ENCODE assay signal across 24 cellular contexts in genomic region chr6:89346433-89346832, GRCh38. TPM values are rescaled to one million over a fixed set of nuclear protein-coding genes. Genes with fewer than 3 reads are reported as not detected.
DNase-seq lines count a peak whose midpoint lies in the region; ATAC-seq and TF ChIP-seq lines count a peak whose summit lies in the region.
"Had no signal": no experiment of that assay in that cellular context is flagged by ENCODE, and none has a peak within 500 bp of the region (broad histone marks: within the 10 kb centered on the region; RNA-seq: fewer than 3 reads in every experiment).

No MANE protein-coding gene starts in this region.

- ATAC-seq in GM23338 (peak; percentile 64), WTC11 (peak; percentile 31), memory B cell (ENCODE audit: low read depth) (no peak)
- ATAC-seq: left cardiac atrium had no signal

- CTCF ChIA-PET in CD4-positive, alpha-beta memory T cell (lab: Charles Lee; ENCODE audit: partially characterized antibody): interaction anchor here (1.2 to 8.9 kb wide), 4 partner anchors 10 to 26 kb away, joined by 3 to 79 read pairs (median 6); no protein-coding TSS in a partner anchor
- CTCF ChIA-PET in WTC11 (lab: Charles Lee): interaction anchor here (0.9 to 5.8 kb wide), 3 partner anchors 13 to 35 kb away, joined by 3 to 36 read pairs (median 8); no protein-coding TSS in a partner anchor
- CTCF ChIA-PET in A673 (lab: Charles Lee): no interaction called here

- no peaks in the 10 kb centered on the region for H3K27me3 ChIP-seq in CD4-positive, alpha-beta memory T cell (ENCODE audit: insufficient read depth, low read length)
- peaks cover 5% of the 10 kb centered on the region for H3K27me3 ChIP-seq in GM23338 (ENCODE audit: insufficient read depth)
- H3K27me3 ChIP-seq in A673 (replicated peaks; ENCODE audit: insufficient read depth, low read depth, low read length, poor library complexity): no peaks in the 10 kb centered on the region
- no peaks in the 10 kb centered on the region for H3K27me3 ChIP-seq in adrenal gland

- H3K9me3 ChIP-seq in CD4-positive, alpha-beta memory T cell (ENCODE audit: control insufficient read depth in 1 of 2, low read length in 2 of 2): no peaks in the 10 kb centered on the region
- H3K9me3 ChIP-seq in A673 (ENCODE audit: low read depth, low read length, poor library complexity, severe bottlenecking): no peaks in the 10 kb centered on the region
- no peaks in the 10 kb centered on the region for H3K9me3 ChIP-seq in adrenal gland (replicated peaks in 1 of 3)

- H2AFZ ChIP-seq in GM23338: no peak overlapping the region

- no peaks in the 10 kb centered on the region for H3K27me3 Mint-ChIP-seq in CD4-positive, alpha-beta memory T cell
- H3K27me3 Mint-ChIP-seq in GM23338 (ENCODE audit: insufficient read depth, low read depth, poor library complexity) (peaks cover 4% of the 10 kb centered on the region), WTC11 (ENCODE audit: low read depth) (peaks cover 3% of the 10 kb centered on the region), memory B cell (no peaks in the 10 kb centered on the region)
- H3K27me3 Mint-ChIP-seq: brain had no signal

- H4K20me1 ChIP-seq in GM23338 (replicated peaks; ENCODE audit: insufficient read depth): no peaks in the 10 kb centered on the region

- H3K36me3 ChIP-seq in CD4-positive, alpha-beta memory T cell (ENCODE audit: insufficient read depth, low read length): peaks cover 5% of the 10 kb centered on the region
- H3K36me3 ChIP-seq in GM23338 (ENCODE audit: insufficient read depth) (no peaks in the 10 kb centered on the region), A673 (ENCODE audit: insufficient read depth, low read length, poor library complexity, severe bottlenecking) (peaks cover 6% of the 10 kb centered on the region), adrenal gland (replicated peaks in 1 of 2) (peaks cover 0 to 8% of the 10 kb centered on the region in 2 donors)

- H3K4me3 ChIP-seq in CD4-positive, alpha-beta memory T cell (ENCODE audit: low read length in 2 of 2): no peak overlapping the region
- H3K4me3 ChIP-seq in GM23338: no peak overlapping the region
- H3K4me3 ChIP-seq in A673 (ENCODE audit: low read depth, low read length, poor library complexity, severe bottlenecking): no peak overlapping the region
- no peak overlapping the region for H3K4me3 ChIP-seq in adrenal gland
- H3K4me3 ChIP-seq: coronary artery had no signal

- 90 to 96% (median 93%) methylated on average over 4 of the region's 4 CpGs for WGBS in adrenal gland, 4 donors

- DNase-seq in CD4-positive, alpha-beta memory T cell: no peak
- DNase-seq in GM23338 (ENCODE audit: low spot score) (no peak), WTC11 (ENCODE audit: low spot score) (no peak), memory B cell (ENCODE audit: low spot score in 2 of 2) (no peak), NCI-H774 (lab: John Stamatoyannopoulos, UW) (no peak), occipital lobe (lab: John Stamatoyannopoulos, UW) (no peak), A673 (ENCODE audit: low spot score) (no peak), adrenal gland (no peak)
- DNase-seq: activated CD4-positive, alpha-beta T cell treated with anti-CD3 and anti-CD28 coated beads, Interleukin-2, amount 50 U/mL, for 4 hours; activated naive CD4-positive, alpha-beta T cell treated with anti-CD3 and anti-CD28 coated beads, Interleukin-2, amount 50 U/mL, for 16 hours; activated T-cell treated with anti-CD3 and anti-CD28 coated beads, Interleukin-2, amount 50 U/mL, for 48 hours; hypothalamus; left cardiac atrium; NCI-H1105 treated with DMSO at 0.1 percent for 48 hours; NCI-H524; retina; SHP77 treated with DMSO at 0.1 percent for 48 hours; stimulated activated CD4-positive, alpha-beta T cell treated with anti-CD3 and anti-CD28 coated beads, Interleukin-12 subunit alpha, Interleukin-12 subunit beta, amount 100 ng/mL, for 4 hours; stimulated activated CD8-positive, alpha-beta memory T cell treated with anti-CD3 and anti-CD28 coated beads, Interleukin-4, amount 100 ng/mL, for 48 hours had no signal

- H3K9me3 Mint-ChIP-seq in CD4-positive, alpha-beta memory T cell: no peaks in the 10 kb centered on the region
- H3K9me3 Mint-ChIP-seq in GM23338: no peaks in the 10 kb centered on the region
- peaks cover 5% of the 10 kb centered on the region; the same call in 1 of the 2 replicates for H3K9me3 Mint-ChIP-seq in WTC11
- peaks cover 1% of the 10 kb centered on the region for H3K9me3 Mint-ChIP-seq in memory B cell
- H3K9me3 Mint-ChIP-seq: brain; T-helper 1 cell treated with Interleukin-12 subunit alpha and Interleukin-12 subunit beta and Interleukin-4 antibody, amounts not matched to agents 30 μg/mL and 1 μg/mL, for 36 hours had no signal

- H3K79me2 ChIP-seq in GM23338 (replicated peaks; ENCODE audit: insufficient read depth): no peaks in the 10 kb centered on the region; the same call in 1 of the 2 replicates

- no peaks in the 10 kb centered on the region for H3F3A ChIP-seq in GM23338 (replicated peaks; ENCODE audit: low read depth)

- peaks cover 5 to 11% of the 10 kb centered on the region in 2 donors for H3K36me3 Mint-ChIP-seq in CD4-positive, alpha-beta memory T cell
- H3K36me3 Mint-ChIP-seq in GM23338 (ENCODE audit: low read depth) (0 out of 3 replicates have a peak, but pooled peaks cover 2% of the 10 kb centered on the region), WTC11 (no peaks in the 10 kb centered on the region), memory B cell (peaks cover 25% of the 10 kb centered on the region)

- intact Hi-C loops in CD4-positive, alpha-beta memory T cell (cut with micrococcal nuclease): no loop called here
- intact Hi-C loops in A673 (cut with micrococcal nuclease; ENCODE audit: unreplicated experiment): no loop called here
- intact Hi-C loops in adrenal gland (cut with DNase I): loop anchor here in 1 of 2 donors (10.0 kb wide), 1 partner anchor 652 kb away; no protein-coding TSS in a partner anchor

- H3K4me3 Mint-ChIP-seq in CD4-positive, alpha-beta memory T cell: no peak overlapping the region
- H3K4me3 Mint-ChIP-seq in GM23338: no peak overlapping the region
- no peak overlapping the region for H3K4me3 Mint-ChIP-seq in WTC11
- H3K4me3 Mint-ChIP-seq in memory B cell: no peak overlapping the region
- H3K4me3 Mint-ChIP-seq: brain; T-helper 1 cell treated with Interleukin-12 subunit alpha and Interleukin-12 subunit beta and Interleukin-4 antibody, amounts not matched to agents 30 μg/mL and 1 μg/mL, for 36 hours had no signal

- H3K4me1 ChIP-seq in CD4-positive, alpha-beta memory T cell (ENCODE audit: insufficient read depth, low read length): peaks cover 39% of the 10 kb centered on the region
- peaks cover 2% of the 10 kb centered on the region; the same call in 1 of the 2 replicates for H3K4me1 ChIP-seq in GM23338 (ENCODE audit: insufficient read depth)
- H3K4me1 ChIP-seq in A673 (ENCODE audit: insufficient read depth, low read length, poor library complexity, severe bottlenecking): peaks cover 18% of the 10 kb centered on the region
- H3K4me1 ChIP-seq in adrenal gland (replicated peaks in 1 of 2): peaks cover 34 to 51% of the 10 kb centered on the region in 2 donors

- H3K27ac Mint-ChIP-seq in CD4-positive, alpha-beta memory T cell: peak overlapping the region in 4 of 7 donors; percentile 0 to 76 (median 24)
- H3K27ac Mint-ChIP-seq in GM23338: no peak overlapping the region
- H3K27ac Mint-ChIP-seq in WTC11: no peak overlapping the region
- H3K27ac Mint-ChIP-seq in memory B cell: peak overlapping the region; percentile 24
- H3K27ac Mint-ChIP-seq: T-helper 1 cell treated with Interleukin-12 subunit alpha and Interleukin-12 subunit beta and Interleukin-4 antibody, amounts not matched to agents 30 μg/mL and 1 μg/mL, for 36 hours had no signal

- TF ChIP-seq POLR2A in adrenal gland (IDR thresholded peaks at IDR 0.05): no peak

- no peak overlapping the region for H3K4me2 ChIP-seq in GM23338

- peaks cover 45 to 65% (median 54%) of the 10 kb centered on the region in 4 donors for H3K4me1 Mint-ChIP-seq in CD4-positive, alpha-beta memory T cell
- H3K4me1 Mint-ChIP-seq in GM23338: peaks cover 16% of the 10 kb centered on the region
- H3K4me1 Mint-ChIP-seq in WTC11: peaks cover 26% of the 10 kb centered on the region
- H3K4me1 Mint-ChIP-seq in memory B cell: peaks cover 52% of the 10 kb centered on the region

- no peaks in the 10 kb centered on the region for H3K9me2 ChIP-seq in GM23338 (ENCODE audit: insufficient read depth)

- no TSS peak for BruUV-seq in A673 (replicated peaks; lab: Mats Ljungman, UMichigan)

- TF ChIP-seq CTCF in GM23338 (conservative IDR thresholded peaks at IDR 0.05; ENCODE audit: low read depth in 2 of 2): no peak
- no peak for TF ChIP-seq CTCF in WTC11 (IDR thresholded peaks at IDR 0.05)
- no peak for TF ChIP-seq CTCF in A673 (conservative IDR thresholded peaks at IDR 0.05; ENCODE audit: low read depth, low read length)
- no peak for TF ChIP-seq CTCF in adrenal gland (IDR thresholded peaks at IDR 0.05)

- H3K27ac ChIP-seq in CD4-positive, alpha-beta memory T cell (ENCODE audit: low read depth, low read length): no peak overlapping the region
- H3K27ac ChIP-seq in GM23338 (ENCODE audit: low read depth) (no peak overlapping the region), A673 (ENCODE audit: low read depth, low read length, poor library complexity, severe bottlenecking) (no peak overlapping the region), adrenal gland (no peak overlapping the region)
- H3K27ac ChIP-seq: coronary artery, VCaP had no signal

- POLR2A ChIA-PET in CD4-positive, alpha-beta memory T cell (lab: Charles Lee; ENCODE audit: partially characterized antibody): interaction anchor here (7.4 kb wide), 1 partner anchor 48 kb away, joined by 56 read pairs; no protein-coding TSS in a partner anchor
- POLR2A ChIA-PET in WTC11 (lab: Charles Lee) (no interaction called here), A673 (lab: Charles Lee; ENCODE audit: low non-redundant PET) (no interaction called here)

TF ChIP-seq in WTC11, 78 proteins besides CTCF, POLR2A, EP300 and RAD21 (continues in another document):
- no peak for TF ChIP-seq ATF1 (CRISPR knock-in tag; IDR thresholded peaks at IDR 0.05)

RNA-seq across cellular contexts. Expression of gene UBE2J1, which starts 6.1 kb away (rescaled TPM):
- 10 to 100 TPM; 21.9 to 22.6 TPM for total RNA-seq in CD4-positive, alpha-beta memory T cell
- 10 to 100 TPM; 34.1 to 53.8 TPM for polyA plus RNA-seq in CD4-positive, alpha-beta memory T cell
- total RNA-seq in GM23338 (2014; rRNA removed; shearing (Covaris generic)): 10.3 and 13.1 TPM in 2 replicates
- polyA plus RNA-seq in GM23338 (2016; fragmentation: Nextera tagmentation; extraction: Ambion mirVana) (6.4 and 7.5 TPM in 2 replicates), adrenal gland (10 to 100 TPM; 18.4 to 65.6 (median 22.4) TPM)
- total RNA-seq in WTC11 (2021) (9.9 to 12.3 TPM (median 9.9 TPM) in 3 replicates), occipital lobe (62.5 TPM), A673 (2021) (36.1 and 38.6 TPM in 2 replicates), adrenal gland (10 to 100 TPM; 27.9 to 55.4 (median 37.9) TPM)

RNA-seq across cellular contexts. Expression of gene GABRR2, which starts 31.3 kb away (rescaled TPM):
- 1 to 10 TPM; 1.2 to 1.7 TPM for total RNA-seq in CD4-positive, alpha-beta memory T cell
- polyA plus RNA-seq in CD4-positive, alpha-beta memory T cell: under 1 TPM in 1 of 2 donors, not detected in 1; 0.10 TPM
- total RNA-seq in GM23338 (2014; rRNA removed; shearing (Covaris generic)): 0.39 TPM in 1 of 2 replicates, not detected in the other
- polyA plus RNA-seq in GM23338 (2016; fragmentation: Nextera tagmentation; extraction: Ambion mirVana): not detected in 2 replicates
- not detected in 3 replicates for total RNA-seq in WTC11 (2021)
- total RNA-seq in occipital lobe: 0.16 TPM
- 0.67 and 0.74 TPM in 2 replicates for total RNA-seq in A673 (2021)
- under 1 TPM in 6 of 8 donors, not detected in 2; 0.44 to 0.83 (median 0.79) TPM for total RNA-seq in adrenal gland
- polyA plus RNA-seq in adrenal gland: under 1 TPM; 0.17 to 0.48 (median 0.42) TPM
- total RNA-seq: Daoy had no signal

Comparison
In these comparisons a context has a peak if more than half of its experiments do, and no peak if none do; other contexts are left out.
1. H3K27ac Mint-ChIP-seq: peak in CD4-positive, alpha-beta memory T cell (4 of 7) and memory B cell (single experiment); none in GM23338 (single experiment) and WTC11 (single experiment).